Comparison of ENCODE assay signal across 8 cellular contexts in the genomic region with DNA sequence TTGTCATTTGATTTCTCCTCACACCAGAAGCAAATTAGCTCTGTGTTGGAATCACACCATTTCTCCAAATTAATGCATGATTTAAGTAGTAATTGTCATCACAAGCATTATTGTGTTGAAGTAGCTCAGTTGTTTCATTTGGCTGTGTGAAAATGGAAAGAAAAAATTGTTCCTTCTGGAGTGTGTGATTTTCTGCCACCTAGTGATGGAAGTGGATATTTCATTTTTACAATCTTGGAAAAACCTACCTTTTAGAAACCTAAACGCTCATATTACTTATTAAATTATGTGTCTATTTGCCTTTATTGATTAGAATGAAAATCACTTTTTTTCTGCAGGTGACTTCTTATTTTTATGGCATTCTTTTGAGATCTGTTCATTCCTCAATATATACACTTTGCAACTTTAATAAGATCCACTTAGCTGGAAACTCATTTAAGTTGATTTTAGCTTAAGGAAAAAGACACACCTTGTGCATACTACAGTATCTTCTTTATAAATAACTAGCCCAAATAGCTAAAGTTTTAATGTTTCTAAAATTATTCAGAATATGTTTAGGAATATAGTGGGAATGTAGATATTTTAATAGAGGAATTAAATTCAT. TPM values are rescaled to one million over a fixed set of nuclear protein-coding genes. Genes with fewer than 3 reads are reported as not detected.
DNase-seq lines count a peak whose midpoint lies in the region; ATAC-seq and TF ChIP-seq lines count a peak whose summit lies in the region.

No MANE protein-coding gene starts in this region.

- H3K9me3 Mint-ChIP-seq in endothelial cell (ENCODE audit: unreplicated experiment): no peaks in the 10 kb centered on the region

- H3K27me3 Mint-ChIP-seq in endothelial cell (ENCODE audit: unreplicated experiment): no peaks in the 10 kb centered on the region

- DNase-seq in CD1c-positive myeloid dendritic cell (ENCODE audit: extremely low spot score) (peak; percentile 13), NCI-H526 treated with DMSO at 0.1 percent for 48 hours (lab: John Stamatoyannopoulos, UW) (peak; percentile 30), endothelial cell (ENCODE audit: low spot score) (no peak), putamen (ENCODE audit: low spot score) (peak; percentile 46)

- no peak overlapping the region for H3K4me3 Mint-ChIP-seq in endothelial cell (ENCODE audit: unreplicated experiment)

- no peaks in the 10 kb centered on the region for H3K36me3 Mint-ChIP-seq in endothelial cell (ENCODE audit: low read depth, unreplicated experiment)

- ATAC-seq in GM19372 (IDR thresholded peaks at IDR 0.05; ENCODE audit: low read depth, unreplicated experiment): peak; percentile 50
- ATAC-seq in HG03139 (IDR thresholded peaks at IDR 0.05; ENCODE audit: unreplicated experiment): no peak
- no peak for ATAC-seq in HG02970 (IDR thresholded peaks at IDR 0.05; ENCODE audit: low FRiP score, unreplicated experiment)
- no peak for ATAC-seq in esophagus mucosa

- H3K4me1 Mint-ChIP-seq in endothelial cell (ENCODE audit: unreplicated experiment): no peaks in the 10 kb centered on the region

- TF ChIP-seq CTCF in endothelial cell (IDR thresholded peaks at IDR 0.05; ENCODE audit: unreplicated experiment): peak; percentile 82

- H3K27ac Mint-ChIP-seq in endothelial cell (ENCODE audit: unreplicated experiment): no peak overlapping the region

RNA-seq across cellular contexts. Expression of a gene that starts 50.0 kb away (rescaled TPM):
- total RNA-seq in endothelial cell (ENCODE audit: unreplicated experiment) (182 TPM), esophagus mucosa (73.1 TPM)
